In the genomic region with DNA sequence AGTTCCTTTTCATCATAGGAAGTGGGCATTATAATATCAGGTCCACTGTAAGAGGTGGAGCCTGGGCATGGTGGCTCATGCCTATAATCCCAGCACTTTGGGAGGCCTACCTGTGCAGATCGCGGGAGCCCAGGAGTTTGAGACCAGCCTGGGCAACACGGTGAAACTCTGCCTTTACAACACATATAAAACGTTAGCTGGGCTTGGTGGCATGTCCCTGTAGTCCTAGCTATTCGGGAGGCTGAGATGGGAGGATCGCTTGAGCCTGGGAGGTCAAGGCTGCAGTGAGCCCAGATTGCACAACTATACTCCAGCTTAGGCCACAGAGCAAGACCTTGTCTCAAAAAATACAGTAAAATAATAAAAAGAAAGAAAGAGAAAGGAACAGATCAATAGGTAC, we compare ENCODE assay signal across 2 cellular contexts. TPM values are rescaled to one million over a fixed set of nuclear protein-coding genes. Genes with fewer than 3 reads are reported as not detected.
"Had no signal": no experiment of that assay in that cellular context is flagged by ENCODE, and none has a peak within 500 bp of the region (broad histone marks: within the 10 kb centered on the region; RNA-seq: fewer than 3 reads in every experiment).

No MANE protein-coding gene starts in this region.

RNA-seq across cellular contexts. Expression of a gene that starts 21.6 kb away (rescaled TPM):
- total RNA-seq: GM23338, H1 had no signal
- polyA plus RNA-seq: GM23338 had no signal
